Comparison of ENCODE assay signal across 9 cellular contexts in the genomic region with DNA sequence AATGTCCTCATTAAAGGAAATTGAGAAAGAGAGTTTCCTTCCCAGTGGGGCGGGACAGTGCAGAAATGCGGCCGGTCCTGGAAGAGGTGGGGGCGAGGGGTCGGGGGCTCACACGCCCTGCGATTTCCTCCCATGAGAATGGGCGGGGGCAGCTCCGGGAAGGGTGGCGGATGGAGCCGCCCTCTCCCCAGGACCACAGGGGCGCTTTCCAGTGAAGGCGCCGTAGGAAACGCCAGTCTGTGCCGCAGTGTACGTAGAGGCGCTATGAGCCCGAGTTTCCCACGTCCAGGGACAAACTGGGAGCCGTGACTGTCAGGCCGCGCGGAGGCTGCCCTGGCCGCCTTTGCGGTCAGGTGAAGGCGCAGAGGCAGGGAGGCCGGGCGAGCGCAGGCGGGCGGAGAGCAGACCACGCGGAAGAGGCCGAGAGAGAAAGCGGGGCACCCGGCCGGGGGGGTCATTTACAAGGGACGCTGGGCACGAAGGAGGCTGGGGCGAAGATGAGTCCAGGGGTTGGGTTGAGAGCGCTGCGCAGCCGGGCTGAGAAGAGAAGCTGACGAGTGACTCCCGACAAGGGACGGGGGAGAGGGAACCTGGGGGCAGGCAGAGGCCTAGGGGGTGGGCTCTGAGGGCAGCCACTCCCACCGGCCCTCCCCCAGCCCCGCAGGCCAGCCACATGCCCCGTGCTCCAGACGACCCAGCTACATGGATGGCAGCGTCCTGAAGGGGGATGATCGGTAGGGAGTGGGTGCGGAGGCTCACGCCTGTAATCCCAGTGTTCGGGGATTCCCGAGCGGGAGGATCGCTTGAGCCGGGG. TPM values are rescaled to one million over a fixed set of nuclear protein-coding genes. Genes with fewer than 3 reads are reported as not detected.
DNase-seq lines count a peak whose midpoint lies in the region; ATAC-seq and TF ChIP-seq lines count a peak whose summit lies in the region.
"Had no signal": no experiment of that assay in that cellular context is flagged by ENCODE, and none has a peak within 500 bp of the region (broad histone marks: within the 10 kb centered on the region; RNA-seq: fewer than 3 reads in every experiment).

No MANE protein-coding gene starts in this region.

- no peaks in the 10 kb centered on the region for H3K9me3 ChIP-seq in CD8-positive, alpha-beta T cell (ENCODE audit: low read length)
- no peaks in the 10 kb centered on the region for H3K9me3 ChIP-seq in mononuclear cell (ENCODE audit: low read depth, low read length)

- no peaks in the 10 kb centered on the region for H3K9me3 Mint-ChIP-seq in CD8-positive, alpha-beta T cell
- peaks cover 0 to 8% of the 10 kb centered on the region in 2 donors for H3K9me3 Mint-ChIP-seq in stimulated activated naive B cell treated with anti-CD40 and anti-IgM and Interleukin-4, amounts not matched to agents 10 μg/mL and 1 μg/mL and 100 μg/mL, for 72 hours

- no peaks in the 10 kb centered on the region for H3K27me3 ChIP-seq in CD8-positive, alpha-beta T cell (ENCODE audit: insufficient read depth, low read length)
- no peaks in the 10 kb centered on the region for H3K27me3 ChIP-seq in mononuclear cell (ENCODE audit: insufficient read depth, low read length)

- peak; percentile 66 for ATAC-seq in CD8-positive, alpha-beta T cell
- ATAC-seq in GM19438 (IDR thresholded peaks at IDR 0.05; ENCODE audit: low read depth, unreplicated experiment): peak; percentile 41
- peak; percentile 74 to 75 for ATAC-seq in stimulated activated naive B cell treated with anti-CD40 and anti-IgM and Interleukin-4, amounts not matched to agents 10 μg/mL and 1 μg/mL and 100 μg/mL, for 72 hours (replicated peaks)

- CTCF ChIA-PET in CD8-positive, alpha-beta T cell (lab: Charles Lee): no interaction called here

- no peak for TF ChIP-seq CTCF in CD8-positive, alpha-beta T cell (IDR thresholded peaks at IDR 0.05)

- H3K4me3 Mint-ChIP-seq in CD8-positive, alpha-beta T cell: peak overlapping the region; percentile 92
- peak overlapping the region; percentile 98 to 100 for H3K4me3 Mint-ChIP-seq in stimulated activated naive B cell treated with anti-CD40 and anti-IgM and Interleukin-4, amounts not matched to agents 10 μg/mL and 1 μg/mL and 100 μg/mL, for 72 hours

- H3K4me3 ChIP-seq in CD8-positive, alpha-beta T cell (ENCODE audit: low read depth, low read length): peak overlapping the region; percentile 88
- peak overlapping the region; percentile 49 for H3K4me3 ChIP-seq in mononuclear cell (ENCODE audit: low read length)

- H3K4me1 Mint-ChIP-seq in CD8-positive, alpha-beta T cell (ENCODE audit: low read depth): peaks cover 58% of the 10 kb centered on the region
- H3K4me1 Mint-ChIP-seq in stimulated activated naive B cell treated with anti-CD40 and anti-IgM and Interleukin-4, amounts not matched to agents 10 μg/mL and 1 μg/mL and 100 μg/mL, for 72 hours: peaks cover 53 to 70% of the 10 kb centered on the region in 2 donors

- intact Hi-C loops in CD8-positive, alpha-beta T cell (cut with DNase I, micrococcal nuclease): loop anchor here in 1 of 2 experiments (2.0 to 10.0 kb wide), 2 partner anchors 254 to 606 kb away; partner anchors contain the start of gene ZFAND4

- POLR2A ChIA-PET in CD8-positive, alpha-beta T cell (lab: Charles Lee): interaction anchor here (1.0 kb wide), 1 partner anchor 31 kb away, joined by 3 read pairs; no protein-coding TSS in a partner anchor

- H3K36me3 Mint-ChIP-seq in CD8-positive, alpha-beta T cell: peaks cover 4% of the 10 kb centered on the region
- H3K36me3 Mint-ChIP-seq in stimulated activated naive B cell treated with anti-CD40 and anti-IgM and Interleukin-4, amounts not matched to agents 10 μg/mL and 1 μg/mL and 100 μg/mL, for 72 hours: peaks cover 24 to 25% of the 10 kb centered on the region in 2 donors

- peak in 6 of 7 experiments; percentile 42 to 75 (median 53) for DNase-seq in CD8-positive, alpha-beta T cell
- DNase-seq in HUDEP-2 (lab: John Stamatoyannopoulos, UW; ENCODE audit: unreplicated experiment in 76 of 76) (peak in 71 of 76 experiments; percentile 10 to 84 (median 60)), epidermal melanocyte (ENCODE audit: insufficient read length, low spot score) (peak; percentile 29), NCI-H1436 (lab: John Stamatoyannopoulos, UW) (no peak)
- peak; percentile 19 to 31 for DNase-seq in activated CD8-positive, alpha-beta memory T cell treated with anti-CD3 and anti-CD28 coated beads for 4 hours (ENCODE audit: low read depth in 2 of 2)
- peak; percentile 79 for DNase-seq in stimulated activated naive B cell treated with anti-CD40 and anti-IgM and Interleukin-4, amounts not matched to agents 10 μg/mL and 1 μg/mL and 100 μg/mL, for 72 hours

- H3K27ac ChIP-seq in CD8-positive, alpha-beta T cell (ENCODE audit: low read depth, low read length): peak overlapping the region; percentile 59

- peaks cover 50% of the 10 kb centered on the region for H3K4me1 ChIP-seq in CD8-positive, alpha-beta T cell (ENCODE audit: insufficient read depth, low read length)
- peaks cover 72% of the 10 kb centered on the region for H3K4me1 ChIP-seq in mononuclear cell (ENCODE audit: insufficient read depth, low read length)

- H3K36me3 ChIP-seq in CD8-positive, alpha-beta T cell (ENCODE audit: insufficient read depth, low read length): no peaks in the 10 kb centered on the region

- peak overlapping the region; percentile 98 for H3K27ac Mint-ChIP-seq in CD8-positive, alpha-beta T cell
- peak overlapping the region; percentile 99 for H3K27ac Mint-ChIP-seq in stimulated activated naive B cell treated with anti-CD40 and anti-IgM and Interleukin-4, amounts not matched to agents 10 μg/mL and 1 μg/mL and 100 μg/mL, for 72 hours

- no peaks in the 10 kb centered on the region for H3K27me3 Mint-ChIP-seq in CD8-positive, alpha-beta T cell (ENCODE audit: low read depth)
- H3K27me3 Mint-ChIP-seq in stimulated activated naive B cell treated with anti-CD40 and anti-IgM and Interleukin-4, amounts not matched to agents 10 μg/mL and 1 μg/mL and 100 μg/mL, for 72 hours: no peaks in the 10 kb centered on the region

RNA-seq across cellular contexts. Expression of gene ALOX5, which starts 45.0 kb away (rescaled TPM):
- 1 to 10 TPM; 3.9 to 5.4 TPM for total RNA-seq in CD8-positive, alpha-beta T cell
- 88.9 TPM for total RNA-seq in mononuclear cell
- total RNA-seq: NCI-H460 had no signal

Comparison
In these comparisons a context has a peak if more than half of its experiments do, and no peak if none do; other contexts are left out.
1. RNA of gene ALOX5, which starts 45.0 kb away (total RNA-seq): 88.9 TPM in mononuclear cell (single experiment); 3.9 to 5.4 TPM in CD8-positive, alpha-beta T cell; every median in the first group is over 10 times any median in the second.
2. Peak in every context shown above with its lines, with median percentiles within 50 percentile points of each other: ATAC-seq.